ENCODE assay signal across 19 cellular contexts in genomic region chr22:44028091-44028490, GRCh38. TPM values are rescaled to one million over a fixed set of nuclear protein-coding genes. Genes with fewer than 3 reads are reported as not detected.
DNase-seq lines count a peak whose midpoint lies in the region; ATAC-seq and TF ChIP-seq lines count a peak whose summit lies in the region.
"Had no signal": no experiment of that assay in that cellular context is flagged by ENCODE, and none has a peak within 500 bp of the region (broad histone marks: within the 10 kb centered on the region; RNA-seq: fewer than 3 reads in every experiment).

No MANE protein-coding gene starts in this region.

- no peak overlapping the region for H3K4ac ChIP-seq in H9 (ENCODE audit: low read depth, low read length)

- H3K9me3 ChIP-seq in left ventricle myocardium inferior (replicated peaks) (no peaks in the 10 kb centered on the region), lower lobe of right lung (no peaks in the 10 kb centered on the region), upper lobe of left lung (no peaks in the 10 kb centered on the region), H9 (ENCODE audit: control insufficient read depth, low read depth, low read length) (no peaks in the 10 kb centered on the region), SJCRH30 (replicated peaks) (no peaks in the 10 kb centered on the region)
- H3K9me3 ChIP-seq: thoracic aorta had no signal

- H3K4me2 ChIP-seq in H9 (ENCODE audit: insufficient read depth, insufficient read length, low read length): no peak overlapping the region

- H3K36me3 Mint-ChIP-seq in activated CD8-positive, alpha-beta T cell treated with anti-CD3 and anti-CD28 coated beads for 36 hours (ENCODE audit: low read depth): peaks cover 21% of the 10 kb centered on the region
- H3K36me3 Mint-ChIP-seq in H9 (ENCODE audit: insufficient read depth in 1 of 3, low read depth in 3 of 3): no peaks in the 10 kb centered on the region
- H3K36me3 Mint-ChIP-seq: mesothelial cell of epicardium had no signal

- H3K27ac ChIP-seq in left ventricle myocardium inferior (replicated peaks) (peak overlapping the region; percentile 98), lower lobe of right lung (peak overlapping the region; percentile 93), upper lobe of left lung (peak overlapping the region; percentile 94 to 98 (median 96)), H9 (ENCODE audit: insufficient read length, low read depth, low read length) (no peak overlapping the region), SJCRH30 (no peak overlapping the region)

- peaks cover 42% of the 10 kb centered on the region for H3K4me1 Mint-ChIP-seq in activated CD8-positive, alpha-beta T cell treated with anti-CD3 and anti-CD28 coated beads for 36 hours (ENCODE audit: low read depth)
- peaks cover 22 to 24% of the 10 kb centered on the region in 2 experiments for H3K4me1 Mint-ChIP-seq in H9

- H2BK120ac ChIP-seq in H9 (ENCODE audit: low read depth, low read length, poor library complexity, severe bottlenecking): no peak overlapping the region

- H2BK5ac ChIP-seq in H9 (ENCODE audit: insufficient read length, low read length): no peak overlapping the region

- H4K91ac ChIP-seq in H9 (ENCODE audit: insufficient read length, low read depth, low read length): no peak overlapping the region

- H3K36me3 ChIP-seq in left ventricle myocardium inferior (no peaks in the 10 kb centered on the region), lower lobe of right lung (no peaks in the 10 kb centered on the region), upper lobe of left lung (no peaks in the 10 kb centered on the region), SJCRH30 (no peaks in the 10 kb centered on the region)
- H3K36me3 ChIP-seq: thoracic aorta had no signal

- peaks cover 8% of the 10 kb centered on the region for H3K23me2 ChIP-seq in H9 (ENCODE audit: insufficient read length, low read depth, low read length, poor library complexity, severe bottlenecking)

- no peak overlapping the region for H2BK12ac ChIP-seq in H9 (ENCODE audit: insufficient read length, low read depth, low read length)

- H3K14ac ChIP-seq in H9 (ENCODE audit: insufficient read depth, low read length): no peak overlapping the region

- no peak overlapping the region for H3K4me3 Mint-ChIP-seq in activated CD8-positive, alpha-beta T cell treated with anti-CD3 and anti-CD28 coated beads for 36 hours
- H3K4me3 Mint-ChIP-seq in H9: no peak overlapping the region
- H3K4me3 Mint-ChIP-seq: mesothelial cell of epicardium had no signal

- no peak overlapping the region for H3K23ac ChIP-seq in H9 (ENCODE audit: insufficient read length, low read depth, low read length)

- WGBS in upper lobe of left lung, 2 donors: 64 to 74% methylated on average over 7 of the region's 7 CpGs
- no CpG with 5 or more reads among the region's 7 CpGs for WGBS in H9 (ENCODE audit: extremely low coverage, insufficient read length, low lambda C conversion rate)

- no peaks in the 10 kb centered on the region for H3K79me1 ChIP-seq in H9 (ENCODE audit: insufficient read depth, low read depth, low read length, poor library complexity, severe bottlenecking)

- H3K4me1 ChIP-seq in left ventricle myocardium inferior: peaks cover 95% of the 10 kb centered on the region
- H3K4me1 ChIP-seq in lower lobe of right lung: peaks cover 61% of the 10 kb centered on the region
- H3K4me1 ChIP-seq in upper lobe of left lung: peaks cover 51 to 78% (median 55%) of the 10 kb centered on the region in 4 donors
- H3K4me1 ChIP-seq in H9 (ENCODE audit: insufficient read depth, low read length): no peaks in the 10 kb centered on the region; the same call in 1 of the 2 replicates
- peaks cover 7% of the 10 kb centered on the region; the same call in 1 of the 2 replicates for H3K4me1 ChIP-seq in SJCRH30

- TF ChIP-seq POLR2A in upper lobe of left lung (IDR thresholded peaks at IDR 0.05): no peak

- H3K79me2 ChIP-seq in H9 (ENCODE audit: insufficient read depth, low read length): no peaks in the 10 kb centered on the region

- no peak for TF ChIP-seq EP300 in upper lobe of left lung (IDR thresholded peaks at IDR 0.05)

- no peak overlapping the region for H3T11ph ChIP-seq in H9 (ENCODE audit: low read length)

- H3K9me3 Mint-ChIP-seq in activated CD8-positive, alpha-beta T cell treated with anti-CD3 and anti-CD28 coated beads for 36 hours: no peaks in the 10 kb centered on the region
- no peaks in the 10 kb centered on the region for H3K9me3 Mint-ChIP-seq in H9
- H3K9me3 Mint-ChIP-seq: mesothelial cell of epicardium had no signal

- no peaks in the 10 kb centered on the region for H4K20me1 ChIP-seq in H9 (ENCODE audit: control insufficient read depth, insufficient read depth, insufficient read length)

- H3K4me3 ChIP-seq in left ventricle myocardium inferior (no peak overlapping the region), lower lobe of right lung (no peak overlapping the region), upper lobe of left lung (no peak overlapping the region), SJCRH30 (no peak overlapping the region)

- H2AFZ ChIP-seq in H9 (ENCODE audit: low read length): no peak overlapping the region

- intact Hi-C loops in left ventricle myocardium inferior (cut with micrococcal nuclease): no loop called here
- intact Hi-C loops in left ventricle myocardium superior (cut with micrococcal nuclease): no loop called here
- intact Hi-C loops in activated CD8-positive, alpha-beta T cell treated with anti-CD3 and anti-CD28 coated beads for 36 hours (cut with micrococcal nuclease): no loop called here
- intact Hi-C loops in lower lobe of right lung (cut with DNase I): no loop called here

- DNase-seq in left ventricle myocardium inferior: no peak
- no peak for DNase-seq in left ventricle myocardium superior
- DNase-seq in activated CD8-positive, alpha-beta T cell treated with anti-CD3 and anti-CD28 coated beads for 36 hours: no peak
- no peak for DNase-seq in lower lobe of right lung
- DNase-seq in upper lobe of left lung: no peak
- no peak for DNase-seq in H9
- no peak for DNase-seq in SJCRH30
- DNase-seq: activated CD4-positive, alpha-beta T cell treated with anti-CD3 and anti-CD28 coated beads, Interleukin-2, amount 50 U/mL, for 4 hours; DND-41; erythroblast; foreskin melanocyte; kidney glomerular epithelial cell; NCI-H1048; NCI-H2081; NCI-H510A treated with DMSO at 0.1 percent for 48 hours; stimulated activated CD4-positive, alpha-beta T cell treated with anti-CD3 and anti-CD28 coated beads, Interleukin-4, amount 100 ng/mL, for 4 hours had no signal

- no peak overlapping the region for H4K5ac ChIP-seq in H9 (ENCODE audit: insufficient read length, low read depth, low read length)

- no peak overlapping the region for H3K9ac ChIP-seq in H9 (ENCODE audit: extremely low read depth, insufficient read length, low read length)

- H2BK20ac ChIP-seq in H9 (ENCODE audit: low read depth, low read length, poor library complexity, severe bottlenecking): no peak overlapping the region

- TF ChIP-seq CTCF in left ventricle myocardium inferior (IDR thresholded peaks at IDR 0.05; ENCODE audit: borderline replicate concordance): no peak
- no peak for TF ChIP-seq CTCF in activated CD8-positive, alpha-beta T cell treated with anti-CD3 and anti-CD28 coated beads for 36 hours (IDR thresholded peaks at IDR 0.05)
- TF ChIP-seq CTCF in lower lobe of right lung (IDR thresholded peaks at IDR 0.05): no peak
- TF ChIP-seq CTCF in upper lobe of left lung (IDR thresholded peaks at IDR 0.05): no peak
- no peak for TF ChIP-seq CTCF in H9 (conservative IDR thresholded peaks at IDR 0.05)

- peak overlapping the region; percentile 37 for H3K27ac Mint-ChIP-seq in activated CD8-positive, alpha-beta T cell treated with anti-CD3 and anti-CD28 coated beads for 36 hours
- H3K27ac Mint-ChIP-seq in H9: no peak overlapping the region
- H3K27ac Mint-ChIP-seq: mesothelial cell of epicardium had no signal

- H2AK5ac ChIP-seq in H9 (ENCODE audit: insufficient read length, low read length): no peak overlapping the region

- CTCF ChIA-PET in activated CD8-positive, alpha-beta T cell treated with anti-CD3 and anti-CD28 coated beads for 36 hours (lab: Charles Lee): interaction anchor here (2.9 kb wide), 1 partner anchor 34 kb away, joined by 19 read pairs; no protein-coding TSS in a partner anchor

- H3K18ac ChIP-seq in H9 (ENCODE audit: insufficient read length, low read depth, low read length): no peak overlapping the region

- H3K56ac ChIP-seq in H9 (ENCODE audit: insufficient read length, low read depth, low read length): no peak overlapping the region

- no peak for ATAC-seq in left ventricle myocardium superior
- no peak for ATAC-seq in activated CD8-positive, alpha-beta T cell treated with anti-CD3 and anti-CD28 coated beads for 36 hours
- ATAC-seq in lower lobe of right lung: no peak
- no peak for ATAC-seq in upper lobe of left lung (ENCODE audit: low FRiP score in 2 of 2)
- ATAC-seq in GM19463 (IDR thresholded peaks at IDR 0.05; ENCODE audit: unreplicated experiment): no peak

- no peak overlapping the region for H2BK15ac ChIP-seq in H9 (ENCODE audit: low read depth, low read length)

- POLR2A ChIA-PET in activated CD8-positive, alpha-beta T cell treated with anti-CD3 and anti-CD28 coated beads for 36 hours (lab: Charles Lee): no interaction called here

- peaks cover 7% of the 10 kb centered on the region for H3K27me3 Mint-ChIP-seq in activated CD8-positive, alpha-beta T cell treated with anti-CD3 and anti-CD28 coated beads for 36 hours
- peaks cover 12% of the 10 kb centered on the region for H3K27me3 Mint-ChIP-seq in H9 (ENCODE audit: low read depth)

- H3K27me3 ChIP-seq in left ventricle myocardium inferior (ENCODE audit: low read depth) (no peaks in the 10 kb centered on the region), lower lobe of right lung (ENCODE audit: low read depth) (no peaks in the 10 kb centered on the region), upper lobe of left lung (peaks cover 0 to 6% (median 0%) of the 10 kb centered on the region in 4 donors), H9 (ENCODE audit: insufficient read depth, low read length) (no peaks in the 10 kb centered on the region), SJCRH30 (no peaks in the 10 kb centered on the region)

- no peak overlapping the region for H4K8ac ChIP-seq in H9 (replicated peaks; ENCODE audit: insufficient read length, low read depth, low read length)

RNA-seq across cellular contexts. Expression of gene PARVB, which starts 4.0 kb away (rescaled TPM):
- total RNA-seq in left ventricle myocardium inferior (155 TPM), left ventricle myocardium superior (183 TPM), lower lobe of right lung (44.7 TPM), upper lobe of left lung (10 to 100 TPM; 14.5 to 56.1 (median 37.0) TPM), H9 (2021) (15.6 and 17.2 TPM in 2 replicates)
- 10 to 100 TPM; 71.0 to 73.1 TPM for total RNA-seq in activated CD8-positive, alpha-beta T cell treated with anti-CD3 and anti-CD28 coated beads for 36 hours
- not detected in 2 replicates for total RNA-seq in SJCRH30 (2014; rRNA removed; shearing (Covaris generic))

Comparison
In these comparisons a context has a peak if more than half of its experiments do, and no peak if none do; other contexts are left out.
1. H3K27ac ChIP-seq: peak in left ventricle myocardium inferior (single experiment), lower lobe of right lung (single experiment) and upper lobe of left lung (4 of 4); none in H9 (single experiment) and SJCRH30 (single experiment).
2. RNA of gene PARVB, which starts 4.0 kb away (total RNA-seq): 183 TPM in left ventricle myocardium superior (single experiment), 155 TPM in left ventricle myocardium inferior (single experiment), 71.0 to 73.1 TPM in activated CD8-positive, alpha-beta T cell treated with anti-CD3 and anti-CD28 coated beads for 36 hours, 44.7 TPM in lower lobe of right lung (single experiment), 14.5 to 56.1 TPM in upper lobe of left lung and 15.6 to 17.2 TPM in H9; not detected in SJCRH30; every median in the first group is over 10 times any median in the second.